ENCODE assay signal across 15 cellular contexts in the genomic region with DNA sequence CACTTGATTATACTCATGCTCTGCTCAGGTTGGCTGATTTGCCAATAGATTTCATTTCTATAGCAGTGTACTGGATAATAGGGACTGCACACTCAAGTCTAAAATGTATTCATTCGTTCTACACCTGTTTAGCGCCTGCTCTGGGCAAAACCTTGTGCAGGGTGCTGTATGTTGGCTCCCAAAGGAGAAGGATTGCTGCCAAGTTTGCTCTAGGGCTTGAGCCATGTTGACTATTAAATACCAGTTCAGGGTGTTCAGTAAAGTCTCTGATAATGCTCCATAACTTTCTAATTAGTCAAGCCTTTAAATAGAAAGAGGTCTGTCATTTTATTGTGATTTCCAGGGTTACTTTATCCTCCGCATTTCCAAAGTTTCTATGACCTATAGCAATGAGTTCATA.
"Had no signal": no experiment of that assay in that cellular context is flagged by ENCODE, and none has a peak within 500 bp of the region (broad histone marks: within the 10 kb centered on the region; RNA-seq: fewer than 3 reads in every experiment).

No MANE protein-coding gene starts in this region.

- H3K9me3 ChIP-seq: esophagus squamous epithelium, testis had no signal

- FAIRE-seq: small intestine, urothelium cell line had no signal

- H3K4me1 ChIP-seq: esophagus squamous epithelium, testis had no signal

- H3K27ac ChIP-seq: adrenal gland, esophagus squamous epithelium, hepatocyte, testis, WERI-Rb-1 had no signal

- H3K36me3 ChIP-seq: adrenal gland, esophagus squamous epithelium, WERI-Rb-1 had no signal

- DNase-seq: activated CD4-positive, alpha-beta T cell treated with anti-CD3 and anti-CD28 coated beads, Interleukin-2, amount 50 U/mL, for 48 hours; activated gamma-delta T cell treated with Interleukin-2 at 50 U/mL for 16 hours; adrenal gland; effector memory CD4-positive, alpha-beta T cell; esophagus squamous epithelium; occipital lobe; small intestine; stimulated activated CD4-positive, alpha-beta T cell treated with anti-CD3 and anti-CD28 coated beads, Interleukin-15, amount 100 ng/mL, for 24 hours; stimulated activated CD4-positive, alpha-beta T cell treated with anti-CD3 and anti-CD28 coated beads, Interleukin-2, amount 100 ng/mL, for 48 hours; stimulated activated naive CD8-positive, alpha-beta T cell treated with anti-CD3 and anti-CD28 coated beads, Interleukin-15, amount 100 ng/mL, for 72 hours; testis; WERI-Rb-1 had no signal

- H3K4me3 ChIP-seq: adrenal gland, esophagus squamous epithelium, hepatocyte, lung, testis had no signal

- H3K27me3 ChIP-seq: adrenal gland, esophagus squamous epithelium, hepatocyte, testis had no signal
